In the genomic region with DNA sequence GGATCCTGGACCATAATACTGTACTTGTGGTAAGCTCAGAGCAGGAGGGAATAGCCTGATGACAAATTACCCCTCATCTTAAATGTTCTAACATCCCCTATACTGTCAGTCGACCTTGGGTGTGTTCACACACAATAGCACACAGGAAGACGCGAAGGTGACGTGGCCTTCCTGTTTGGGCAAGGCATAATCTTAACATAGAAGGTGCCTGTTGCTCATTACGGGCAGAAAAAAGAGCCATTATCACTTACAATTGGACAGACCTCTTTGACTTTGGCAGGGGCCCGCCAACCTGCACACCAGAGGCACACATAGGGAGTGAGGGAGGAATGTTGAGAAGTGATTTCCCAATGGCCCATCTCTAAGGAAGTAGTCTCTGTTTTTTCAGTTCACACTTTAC, we compare ENCODE assay signal across 10 cellular contexts.
DNase-seq lines count a peak whose midpoint lies in the region; ATAC-seq and TF ChIP-seq lines count a peak whose summit lies in the region.
"Had no signal": no experiment of that assay in that cellular context is flagged by ENCODE, and none has a peak within 500 bp of the region (broad histone marks: within the 10 kb centered on the region; RNA-seq: fewer than 3 reads in every experiment).

No MANE protein-coding gene starts in this region.

- DNase-seq in activated effector memory CD4-positive, alpha-beta T cell treated with anti-CD3 and anti-CD28 coated beads, Interleukin-2, amount 50 U/mL, for 16 hours, result peak; percentile 82
- DNase-seq in lower lobe of right lung (peak; percentile 50), NCI-H2196 (lab: John Stamatoyannopoulos, UW; ENCODE audit: unreplicated experiment) (no peak), NCI-H1436 (lab: John Stamatoyannopoulos, UW) (no peak), NCI-H510A treated with DMSO at 0.1 percent for 48 hours (lab: John Stamatoyannopoulos, UW) (no peak)
- peak; percentile 45 to 53 for DNase-seq in stimulated activated CD8-positive, alpha-beta memory T cell treated with anti-CD3 and anti-CD28 coated beads, Interleukin-15, amount 100 ng/mL, for 4 hours (ENCODE audit: low read depth in 2 of 2)
- DNase-seq: erythroblast, NCI-H1694 treated with DMSO at 0.1 percent for 48 hours had no signal

- no peaks in the 10 kb centered on the region for H3K27me3 ChIP-seq in lower lobe of right lung (ENCODE audit: low read depth)

- H3K36me3 ChIP-seq in lower lobe of right lung, result no peaks in the 10 kb centered on the region

- intact Hi-C loops in lower lobe of right lung (cut with DNase I), result no loop called here

- H3K27ac ChIP-seq in lower lobe of right lung, result peak overlapping the region; percentile 28

- H3K4me1 ChIP-seq in lower lobe of right lung, result no peaks in the 10 kb centered on the region

- TF ChIP-seq CTCF in lower lobe of right lung (IDR thresholded peaks at IDR 0.05), result no peak

- ATAC-seq in activated CD4-positive, CD25-positive, alpha-beta regulatory T cell treated with anti-CD3 and anti-CD28 coated beads, Interleukin-2, amount 50 U/mL, for 24 hours, result peak; percentile 96 to 97
- ATAC-seq in lower lobe of right lung, result peak; percentile 67 to 80
- ATAC-seq in GM19035 (IDR thresholded peaks at IDR 0.05; ENCODE audit: unreplicated experiment), result no peak

- no peak overlapping the region for H3K4me3 ChIP-seq in lower lobe of right lung

- H3K9me3 ChIP-seq in lower lobe of right lung, result no peaks in the 10 kb centered on the region

Comparison
In these comparisons a context has a peak if more than half of its experiments do, and no peak if none do; other contexts are left out.
1. DNase-seq: peak in activated effector memory CD4-positive, alpha-beta T cell treated with anti-CD3 and anti-CD28 coated beads, Interleukin-2, amount 50 U/mL, for 16 hours (single experiment), lower lobe of right lung (single experiment) and stimulated activated CD8-positive, alpha-beta memory T cell treated with anti-CD3 and anti-CD28 coated beads, Interleukin-15, amount 100 ng/mL, for 4 hours (2 of 2); none in NCI-H2196 (single experiment), NCI-H1436 (single experiment) and NCI-H510A treated with DMSO at 0.1 percent for 48 hours (single experiment).